Comparison of ENCODE assay signal across 1 cellular context in the genomic region with DNA sequence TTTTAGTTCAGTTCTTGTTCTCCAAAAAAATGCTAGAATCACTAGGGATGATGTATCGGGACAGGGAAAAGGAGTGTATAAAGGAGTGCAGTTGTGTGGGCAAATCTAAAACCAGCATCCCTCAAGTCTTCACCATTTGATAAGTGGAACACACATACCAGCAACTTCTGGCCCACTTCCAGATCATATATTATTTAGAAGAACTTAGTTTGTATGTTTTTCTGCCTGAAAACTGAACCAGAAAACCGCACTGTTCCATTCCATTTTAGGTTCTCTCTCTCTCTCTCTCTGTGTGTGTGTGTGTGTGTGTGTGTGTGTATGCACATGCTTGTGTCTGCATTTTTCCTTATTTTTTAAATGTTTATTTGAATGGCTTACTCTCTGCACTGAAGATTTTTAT.
TF ChIP-seq lines count a peak whose summit lies in the region.

No MANE protein-coding gene starts in this region.

TF ChIP-seq in WTC11, 78 proteins besides CTCF, POLR2A, EP300 and RAD21 (continued from another document):
- TF ChIP-seq, protein P1, sequence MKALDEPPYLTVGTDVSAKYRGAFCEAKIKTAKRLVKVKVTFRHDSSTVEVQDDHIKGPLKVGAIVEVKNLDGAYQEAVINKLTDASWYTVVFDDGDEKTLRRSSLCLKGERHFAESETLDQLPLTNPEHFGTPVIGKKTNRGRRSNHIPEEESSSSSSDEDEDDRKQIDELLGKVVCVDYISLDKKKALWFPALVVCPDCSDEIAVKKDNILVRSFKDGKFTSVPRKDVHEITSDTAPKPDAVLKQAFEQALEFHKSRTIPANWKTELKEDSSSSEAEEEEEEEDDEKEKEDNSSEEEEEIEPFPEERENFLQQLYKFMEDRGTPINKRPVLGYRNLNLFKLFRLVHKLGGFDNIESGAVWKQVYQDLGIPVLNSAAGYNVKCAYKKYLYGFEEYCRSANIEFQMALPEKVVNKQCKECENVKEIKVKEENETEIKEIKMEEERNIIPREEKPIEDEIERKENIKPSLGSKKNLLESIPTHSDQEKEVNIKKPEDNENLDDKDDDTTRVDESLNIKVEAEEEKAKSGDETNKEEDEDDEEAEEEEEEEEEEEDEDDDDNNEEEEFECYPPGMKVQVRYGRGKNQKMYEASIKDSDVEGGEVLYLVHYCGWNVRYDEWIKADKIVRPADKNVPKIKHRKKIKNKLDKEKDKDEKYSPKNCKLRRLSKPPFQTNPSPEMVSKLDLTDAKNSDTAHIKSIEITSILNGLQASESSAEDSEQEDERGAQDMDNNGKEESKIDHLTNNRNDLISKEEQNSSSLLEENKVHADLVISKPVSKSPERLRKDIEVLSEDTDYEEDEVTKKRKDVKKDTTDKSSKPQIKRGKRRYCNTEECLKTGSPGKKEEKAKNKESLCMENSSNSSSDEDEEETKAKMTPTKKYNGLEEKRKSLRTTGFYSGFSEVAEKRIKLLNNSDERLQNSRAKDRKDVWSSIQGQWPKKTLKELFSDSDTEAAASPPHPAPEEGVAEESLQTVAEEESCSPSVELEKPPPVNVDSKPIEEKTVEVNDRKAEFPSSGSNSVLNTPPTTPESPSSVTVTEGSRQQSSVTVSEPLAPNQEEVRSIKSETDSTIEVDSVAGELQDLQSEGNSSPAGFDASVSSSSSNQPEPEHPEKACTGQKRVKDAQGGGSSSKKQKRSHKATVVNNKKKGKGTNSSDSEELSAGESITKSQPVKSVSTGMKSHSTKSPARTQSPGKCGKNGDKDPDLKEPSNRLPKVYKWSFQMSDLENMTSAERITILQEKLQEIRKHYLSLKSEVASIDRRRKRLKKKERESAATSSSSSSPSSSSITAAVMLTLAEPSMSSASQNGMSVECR (CRISPR knock-in tag; IDR thresholded peaks at IDR 0.05; ENCODE audit: borderline replicate concordance) = no peak
- TF ChIP-seq, protein P2, sequence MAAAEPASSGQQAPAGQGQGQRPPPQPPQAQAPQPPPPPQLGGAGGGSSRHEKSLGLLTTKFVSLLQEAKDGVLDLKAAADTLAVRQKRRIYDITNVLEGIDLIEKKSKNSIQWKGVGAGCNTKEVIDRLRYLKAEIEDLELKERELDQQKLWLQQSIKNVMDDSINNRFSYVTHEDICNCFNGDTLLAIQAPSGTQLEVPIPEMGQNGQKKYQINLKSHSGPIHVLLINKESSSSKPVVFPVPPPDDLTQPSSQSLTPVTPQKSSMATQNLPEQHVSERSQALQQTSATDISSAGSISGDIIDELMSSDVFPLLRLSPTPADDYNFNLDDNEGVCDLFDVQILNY (CRISPR knock-in tag; IDR thresholded peaks at IDR 0.05) = no peak
- TF ChIP-seq EMX1 (CRISPR knock-in tag; IDR thresholded peaks at IDR 0.05) = no peak
- no peak for TF ChIP-seq NR1H2 (CRISPR knock-in tag; IDR thresholded peaks at IDR 0.05)
- no peak for TF ChIP-seq HMGA2 (CRISPR knock-in tag; IDR thresholded peaks at IDR 0.05)
- no peak for TF ChIP-seq ZNF263 (CRISPR knock-in tag; IDR thresholded peaks at IDR 0.05; ENCODE audit: low read depth)
- TF ChIP-seq ZNF232 (CRISPR knock-in tag; IDR thresholded peaks at IDR 0.05) = no peak
- TF ChIP-seq, protein P3, sequence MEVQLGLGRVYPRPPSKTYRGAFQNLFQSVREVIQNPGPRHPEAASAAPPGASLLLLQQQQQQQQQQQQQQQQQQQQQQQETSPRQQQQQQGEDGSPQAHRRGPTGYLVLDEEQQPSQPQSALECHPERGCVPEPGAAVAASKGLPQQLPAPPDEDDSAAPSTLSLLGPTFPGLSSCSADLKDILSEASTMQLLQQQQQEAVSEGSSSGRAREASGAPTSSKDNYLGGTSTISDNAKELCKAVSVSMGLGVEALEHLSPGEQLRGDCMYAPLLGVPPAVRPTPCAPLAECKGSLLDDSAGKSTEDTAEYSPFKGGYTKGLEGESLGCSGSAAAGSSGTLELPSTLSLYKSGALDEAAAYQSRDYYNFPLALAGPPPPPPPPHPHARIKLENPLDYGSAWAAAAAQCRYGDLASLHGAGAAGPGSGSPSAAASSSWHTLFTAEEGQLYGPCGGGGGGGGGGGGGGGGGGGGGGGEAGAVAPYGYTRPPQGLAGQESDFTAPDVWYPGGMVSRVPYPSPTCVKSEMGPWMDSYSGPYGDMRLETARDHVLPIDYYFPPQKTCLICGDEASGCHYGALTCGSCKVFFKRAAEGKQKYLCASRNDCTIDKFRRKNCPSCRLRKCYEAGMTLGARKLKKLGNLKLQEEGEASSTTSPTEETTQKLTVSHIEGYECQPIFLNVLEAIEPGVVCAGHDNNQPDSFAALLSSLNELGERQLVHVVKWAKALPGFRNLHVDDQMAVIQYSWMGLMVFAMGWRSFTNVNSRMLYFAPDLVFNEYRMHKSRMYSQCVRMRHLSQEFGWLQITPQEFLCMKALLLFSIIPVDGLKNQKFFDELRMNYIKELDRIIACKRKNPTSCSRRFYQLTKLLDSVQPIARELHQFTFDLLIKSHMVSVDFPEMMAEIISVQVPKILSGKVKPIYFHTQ (CRISPR knock-in tag; IDR thresholded peaks at IDR 0.05) = no peak
- TF ChIP-seq SMAD4 (CRISPR knock-in tag; IDR thresholded peaks at IDR 0.05) = no peak
- no peak for TF ChIP-seq RORB (CRISPR knock-in tag; IDR thresholded peaks at IDR 0.05)
TF ChIP-seq in WTC11: peak in this region for 0.
